In the genomic region with DNA sequence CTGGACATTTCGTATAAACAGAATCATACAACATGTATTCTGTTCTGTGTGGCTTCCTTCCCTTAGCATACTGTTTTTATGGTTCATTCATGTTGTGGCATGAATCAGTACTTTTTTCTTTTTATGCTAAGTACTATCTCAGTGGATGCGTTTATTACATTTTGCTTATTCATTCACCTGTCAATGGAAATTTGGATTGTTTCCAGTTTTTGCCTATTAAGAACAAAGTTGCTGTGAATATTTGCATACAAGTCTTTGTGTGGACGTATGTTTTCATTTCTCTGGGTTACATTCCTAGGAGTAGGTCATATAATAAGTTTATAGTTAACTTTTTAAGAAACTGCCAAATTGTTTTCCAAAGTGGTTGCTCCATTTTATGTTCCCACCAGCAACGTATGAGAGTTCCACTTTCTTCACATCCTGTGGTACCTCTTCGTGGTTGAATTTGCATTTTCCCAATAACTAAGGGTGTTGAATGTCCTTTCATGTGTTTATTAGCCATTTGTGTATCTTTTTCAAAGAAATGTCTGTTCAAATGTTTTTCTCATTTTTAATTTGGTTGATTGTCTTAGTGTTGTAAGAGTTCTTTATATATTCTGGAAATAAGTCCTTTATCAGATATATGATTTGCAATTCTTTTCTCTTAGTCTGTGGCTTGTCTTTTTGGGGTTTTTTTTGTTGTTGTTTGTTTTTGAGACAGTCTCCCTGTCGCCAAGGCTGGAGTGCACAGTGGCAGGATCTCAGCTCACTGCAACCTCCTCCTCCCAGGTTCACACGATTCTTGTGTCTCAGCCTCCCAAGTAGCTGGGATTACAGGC, we compare ENCODE assay signal across 21 cellular contexts. TPM values are rescaled to one million over a fixed set of nuclear protein-coding genes. Genes with fewer than 3 reads are reported as not detected.
A peak's percentile ranks its signal among the peaks of the same experiment; 100 is the strongest.
DNase-seq lines count a peak whose midpoint lies in the region; ATAC-seq and TF ChIP-seq lines count a peak whose summit lies in the region.
"Had no signal": no experiment of that assay in that cellular context is flagged by ENCODE, and none has a peak within 500 bp of the region (broad histone marks: within the 10 kb centered on the region; RNA-seq: fewer than 3 reads in every experiment).

No MANE protein-coding gene starts in this region.

- H3K9me3 ChIP-seq in breast epithelium: no peaks in the 10 kb centered on the region
- H3K9me3 ChIP-seq in RWPE2 (ENCODE audit: severe bottlenecking): no peaks in the 10 kb centered on the region

- in situ Hi-C loops in brain microvascular endothelial cell (cut with HindIII; ENCODE audit: low pct_ligation_motif_present, low sequenced_read_pairs): no loop called here

- no peak for DNase-seq in MCF 10A (ENCODE audit: unreplicated experiment)
- no peak for DNase-seq in breast epithelium (ENCODE audit: low spot score in 2 of 2)
- no peak for DNase-seq in RWPE2 (ENCODE audit: low spot score)
- peak; percentile 54 for DNase-seq in glomerular visceral epithelial cell (ENCODE audit: extremely low spot score)
- DNase-seq in NCI-H2107 (lab: John Stamatoyannopoulos, UW): no peak
- no peak for DNase-seq in brain microvascular endothelial cell
- no peak for DNase-seq in activated CD8-positive, alpha-beta T cell treated with anti-CD3 and anti-CD28 coated beads, Interleukin-2, amount 10 ng/mL, durations not matched to agents 7 days and 5 days
- DNase-seq in MV-4-11 (lab: John Stamatoyannopoulos, UW): no peak
- DNase-seq: C1 segment of cervical spinal cord, GF-D8, NCI-H1436, NCI-H2029, NCI-H2171 treated with DMSO at 0.1 percent for 48 hours, NCI-H446 treated with DMSO at 0.1 percent for 48 hours, NCI-H774, PC-9 had no signal

- peak overlapping the region; percentile 23 for H3K27ac Mint-ChIP-seq in MCF 10A (ENCODE audit: low read depth, unreplicated experiment)
- no peak overlapping the region for H3K27ac Mint-ChIP-seq in activated CD8-positive, alpha-beta T cell treated with anti-CD3 and anti-CD28 coated beads, Interleukin-2, amount 10 ng/mL, durations not matched to agents 7 days and 5 days
- H3K27ac Mint-ChIP-seq: GM23338 had no signal

- no peak overlapping the region for H3K4me3 ChIP-seq in breast epithelium
- no peak overlapping the region for H3K4me3 ChIP-seq in RWPE2 (ENCODE audit: severe bottlenecking)
- no peak overlapping the region for H3K4me3 ChIP-seq in brain microvascular endothelial cell (ENCODE audit: low read depth, low read length)
- H3K4me3 ChIP-seq: GM23338, PC-9, SK-N-MC had no signal

- H3K36me3 ChIP-seq in breast epithelium (no peaks in the 10 kb centered on the region), RWPE2 (ENCODE audit: low read depth) (no peaks in the 10 kb centered on the region), brain microvascular endothelial cell (replicated peaks) (no peaks in the 10 kb centered on the region)

- H3K27ac ChIP-seq in breast epithelium (no peak overlapping the region), RWPE2 (ENCODE audit: poor library complexity, severe bottlenecking) (peak overlapping the region; percentile 97), brain microvascular endothelial cell (no peak overlapping the region)
- H3K27ac ChIP-seq: KMS-11, PC-9, SK-N-MC had no signal

- POLR2A ChIA-PET in MCF 10A (lab: Yijun Ruan, JAX): interaction anchor here (1.0 to 3.8 kb wide), 4 partner anchors 10 to 109 kb away, joined by 3 to 82 read pairs (median 4); no protein-coding TSS in a partner anchor
- POLR2A ChIA-PET in activated CD8-positive, alpha-beta T cell treated with anti-CD3 and anti-CD28 coated beads, Interleukin-2, amount 10 ng/mL, durations not matched to agents 7 days and 5 days (lab: Charles Lee): interaction anchor here (0.7 kb wide), 1 partner anchor 61 kb away, joined by 3 read pairs; no protein-coding TSS in a partner anchor

- H3K27me3 Mint-ChIP-seq in MCF 10A (ENCODE audit: insufficient read depth, unreplicated experiment): no peaks in the 10 kb centered on the region
- peaks cover 8% of the 10 kb centered on the region for H3K27me3 Mint-ChIP-seq in activated CD8-positive, alpha-beta T cell treated with anti-CD3 and anti-CD28 coated beads, Interleukin-2, amount 10 ng/mL, durations not matched to agents 7 days and 5 days (ENCODE audit: low read depth)

- H3K36me3 Mint-ChIP-seq in MCF 10A (ENCODE audit: insufficient read depth, unreplicated experiment): no peaks in the 10 kb centered on the region
- peaks cover 4% of the 10 kb centered on the region for H3K36me3 Mint-ChIP-seq in activated CD8-positive, alpha-beta T cell treated with anti-CD3 and anti-CD28 coated beads, Interleukin-2, amount 10 ng/mL, durations not matched to agents 7 days and 5 days (ENCODE audit: low read depth)

- H3K27me3 ChIP-seq in breast epithelium (no peaks in the 10 kb centered on the region), RWPE2 (ENCODE audit: insufficient read depth, poor library complexity, severe bottlenecking) (no peaks in the 10 kb centered on the region), brain microvascular endothelial cell (replicated peaks) (no peaks in the 10 kb centered on the region)

- BruUV-seq in MCF 10A (replicated peaks; lab: Mats Ljungman, UMichigan): no TSS peak

- no peak overlapping the region for H3K4me3 Mint-ChIP-seq in MCF 10A (ENCODE audit: unreplicated experiment)
- H3K4me3 Mint-ChIP-seq in activated CD8-positive, alpha-beta T cell treated with anti-CD3 and anti-CD28 coated beads, Interleukin-2, amount 10 ng/mL, durations not matched to agents 7 days and 5 days: no peak overlapping the region
- H3K4me3 Mint-ChIP-seq: GM23338 had no signal

- ATAC-seq in RWPE2 (ENCODE audit: low read depth): no peak
- ATAC-seq in activated CD8-positive, alpha-beta T cell treated with anti-CD3 and anti-CD28 coated beads, Interleukin-2, amount 10 ng/mL, durations not matched to agents 7 days and 5 days: no peak
- ATAC-seq: GM23338, HCT116, Right ventricle myocardium inferior had no signal

- no peaks in the 10 kb centered on the region for H3K9me3 Mint-ChIP-seq in MCF 10A (ENCODE audit: unreplicated experiment)
- H3K9me3 Mint-ChIP-seq in activated CD8-positive, alpha-beta T cell treated with anti-CD3 and anti-CD28 coated beads, Interleukin-2, amount 10 ng/mL, durations not matched to agents 7 days and 5 days (ENCODE audit: insufficient read depth): no peaks in the 10 kb centered on the region
- H3K9me3 Mint-ChIP-seq: GM23338 had no signal

- CTCF ChIA-PET in MCF 10A (lab: Yijun Ruan, JAX): interaction anchor here (0.9 to 4.1 kb wide), 7 partner anchors 10 to 172 kb away, joined by 3 to 55 read pairs (median 4); no protein-coding TSS in a partner anchor
- CTCF ChIA-PET in activated CD8-positive, alpha-beta T cell treated with anti-CD3 and anti-CD28 coated beads, Interleukin-2, amount 10 ng/mL, durations not matched to agents 7 days and 5 days (lab: Charles Lee): interaction anchor here (1.6 kb wide), 1 partner anchor 22 kb away, joined by 5 read pairs; no protein-coding TSS in a partner anchor

- no peak for TF ChIP-seq POLR2A in breast epithelium (IDR thresholded peaks at IDR 0.05)

- intact Hi-C loops in MCF 10A (cut with micrococcal nuclease) (no loop called here), breast epithelium (cut with DNase I; ENCODE audit: low total_unique reads) (no loop called here)

- H3K4me1 Mint-ChIP-seq in MCF 10A (ENCODE audit: insufficient read depth, unreplicated experiment): peaks cover 37% of the 10 kb centered on the region
- peaks cover 13% of the 10 kb centered on the region for H3K4me1 Mint-ChIP-seq in activated CD8-positive, alpha-beta T cell treated with anti-CD3 and anti-CD28 coated beads, Interleukin-2, amount 10 ng/mL, durations not matched to agents 7 days and 5 days (ENCODE audit: low read depth)

- H3K4me1 ChIP-seq in breast epithelium (no peaks in the 10 kb centered on the region), RWPE2 (ENCODE audit: insufficient read depth, poor library complexity, severe bottlenecking) (peaks cover 30% of the 10 kb centered on the region)

- TF ChIP-seq CTCF in MCF 10A (IDR thresholded peaks at IDR 0.05; ENCODE audit: unreplicated experiment): no peak
- no peak for TF ChIP-seq CTCF in breast epithelium (IDR thresholded peaks at IDR 0.05)
- TF ChIP-seq CTCF in RWPE2 (IDR thresholded peaks at IDR 0.05; ENCODE audit: poor library complexity, severe bottlenecking): no peak
- no peak for TF ChIP-seq CTCF in brain microvascular endothelial cell (IDR thresholded peaks at IDR 0.05; ENCODE audit: low read depth, low read length, missing control alignments)

RNA-seq across cellular contexts. Expression of gene MICAL2, which starts 46.0 kb away (rescaled TPM):
- 151 and 154 TPM in 2 replicates for total RNA-seq in MCF 10A (2022)
- 10 to 100 TPM; 30.9 to 52.4 (median 38.6) TPM for total RNA-seq in breast epithelium
- total RNA-seq in activated CD8-positive, alpha-beta T cell treated with anti-CD3 and anti-CD28 coated beads, Interleukin-2, amount 10 ng/mL, durations not matched to agents 7 days and 5 days: 10 to 100 TPM; 34.9 to 37.5 TPM

RNA-seq across cellular contexts. Expression of gene DKK3, which starts 55.9 kb away (rescaled TPM):
- 0.25 and 0.33 TPM in 2 replicates for total RNA-seq in MCF 10A (2022)
- 10 to 100 TPM; 18.2 to 88.5 (median 87.1) TPM for total RNA-seq in breast epithelium
- total RNA-seq in activated CD8-positive, alpha-beta T cell treated with anti-CD3 and anti-CD28 coated beads, Interleukin-2, amount 10 ng/mL, durations not matched to agents 7 days and 5 days: under 1 TPM in 1 of 2 experiments, not detected in 1; 0.29 TPM

Comparison
In these comparisons a context has a peak if more than half of its experiments do, and no peak if none do; other contexts are left out.
1. RNA of gene DKK3, which starts 55.9 kb away (total RNA-seq): 18.2 to 88.5 TPM in breast epithelium; 0.25 to 0.33 TPM in MCF 10A and 0.29 TPM in activated CD8-positive, alpha-beta T cell treated with anti-CD3 and anti-CD28 coated beads, Interleukin-2, amount 10 ng/mL, durations not matched to agents 7 days and 5 days; every median in the first group is over 10 times any median in the second.